Comparison of ENCODE assay signal across 9 cellular contexts in genomic region chr3:120567370-120568197, GRCh38. TPM values are rescaled to one million over a fixed set of nuclear protein-coding genes. Genes with fewer than 3 reads are reported as not detected.
DNase-seq lines count a peak whose midpoint lies in the region; ATAC-seq, FAIRE-seq and TF ChIP-seq lines count a peak whose summit lies in the region.
"Had no signal": no experiment of that assay in that cellular context is flagged by ENCODE, and none has a peak within 500 bp of the region (broad histone marks: within the 10 kb centered on the region; RNA-seq: fewer than 3 reads in every experiment).

No MANE protein-coding gene starts in this region.

- WGBS in GM12878 (ENCODE audit: insufficient coverage, insufficient replicate concordance, low lambda C conversion rate, missing lambda C conversion rate), result 49% methylated on average over 8 of the region's 8 CpGs

- H3K9me3 ChIP-seq in Caco-2 (no peaks in the 10 kb centered on the region), GM12878 (replicated peaks; ENCODE audit: control insufficient read depth, insufficient read depth, low read length) (no peaks in the 10 kb centered on the region)

- no peak overlapping the region for H3K9ac ChIP-seq in GM12878 (ENCODE audit: control insufficient read depth, insufficient read depth, low read length)

- SMC1A ChIA-PET in GM12878 (lab: Charles Lee; ENCODE audit: uncharacterized antibody, unreplicated experiment), result interaction anchor here (0.6 to 2.4 kb wide), 22 partner anchors 9 to 250 kb away, joined by 3 to 24 read pairs (median 4); partner anchors contain the start of genes GTF2E1, NDUFB4 and RABL3

- RAD21 ChIA-PET in GM12878 (lab: Charles Lee; ENCODE audit: unreplicated experiment), result interaction anchor here (0.6 to 2.8 kb wide), 17 partner anchors 9 to 231 kb away, joined by 3 to 36 read pairs (median 4); partner anchors contain the start of genes GTF2E1, NDUFB4 and RABL3

- H3K9me3 Mint-ChIP-seq in Caco-2 (ENCODE audit: unreplicated experiment), result no peaks in the 10 kb centered on the region

- CTCF ChIA-PET in Caco-2 (lab: Charles Lee), result interaction anchor here (0.6 to 1.7 kb wide), 10 partner anchors 9 to 732 kb away, joined by 3 to 23 read pairs (median 5); partner anchors contain the start of genes HGD and NDUFB4
- CTCF ChIA-PET in GM12878 (lab: Yijun Ruan, JAX), result interaction anchor here (0.7 to 15.5 kb wide), 33 partner anchors 9 to 324 kb away, joined by 3 to 376 read pairs (median 3); partner anchors contain the start of genes LRRC58 and NDUFB4

- H3K27me3 ChIP-seq in Caco-2 (replicated peaks; ENCODE audit: control insufficient read depth, insufficient read depth, low read length) (no peaks in the 10 kb centered on the region), H7 (ENCODE audit: control insufficient read depth, insufficient read depth, low read length) (no peaks in the 10 kb centered on the region), GM12878 (replicated peaks in 1 of 2; ENCODE audit: control insufficient read depth in 2 of 2, insufficient read depth in 2 of 2, low read length in 1 of 2) (no peaks in the 10 kb centered on the region)

- H2AFZ ChIP-seq in GM12878 (ENCODE audit: control insufficient read depth, low read depth, low read length), result peak overlapping the region; percentile 44; the same call in 1 of the 2 replicates

- H3K4me1 Mint-ChIP-seq in Caco-2 (ENCODE audit: low read depth, unreplicated experiment), result no peaks in the 10 kb centered on the region

- H3K4me3 ChIP-seq in Caco-2 (ENCODE audit: low read depth, low read length) (no peak overlapping the region), H7 (ENCODE audit: insufficient read depth, low read depth, low read length) (no peak overlapping the region), GM12878 (no peak overlapping the region)
- H3K4me3 ChIP-seq: skin epidermis had no signal

- intact Hi-C loops in Caco-2 (cut with micrococcal nuclease; ENCODE audit: unreplicated experiment) (no loop called here), GM12878 (cut with micrococcal nuclease; ENCODE audit: unreplicated experiment) (no loop called here)

- no peaks in the 10 kb centered on the region for H3K36me3 Mint-ChIP-seq in Caco-2 (ENCODE audit: insufficient read depth, unreplicated experiment)

- no peaks in the 10 kb centered on the region for H3K79me2 ChIP-seq in GM12878 (ENCODE audit: control insufficient read depth, insufficient read depth, low read length)

- no peak for TF ChIP-seq EP300 in GM12878 (IDR thresholded peaks at IDR 0.05; ENCODE audit: borderline replicate concordance in 1 of 2, control insufficient read depth in 1 of 2, low read depth in 2 of 2, low read length in 2 of 2)

- TF ChIP-seq POLR2A in GM12878 (IDR thresholded peaks at IDR 0.05; ENCODE audit: low read depth, low read length), result no peak

- H3K27ac ChIP-seq in GM12878 (ENCODE audit: control insufficient read depth, insufficient read depth) (no peak overlapping the region), temporal lobe (ENCODE audit: low read depth, low read length) (peak overlapping the region; percentile 77)
- H3K27ac ChIP-seq: skin epidermis had no signal

- DNase-seq in Caco-2, result peak in 1 of 2 experiments; percentile 29
- peak; percentile 49 for DNase-seq in H7
- peak; percentile 53 for DNase-seq in NCI-H69 (lab: John Stamatoyannopoulos, UW)
- DNase-seq in GM12878 (ENCODE audit: low read depth, low spot score), result no peak
- DNase-seq in kidney glomerular epithelial cell (lab: John Stamatoyannopoulos, UW), result peak; percentile 54
- DNase-seq in HPDE6-E6E7 (ENCODE audit: extremely low spot score), result no peak

- no peak for TF ChIP-seq RAD21 in GM12878 (IDR thresholded peaks at IDR 0.05; ENCODE audit: insufficient read depth, low read depth, low read length)

- BruUV-seq in Caco-2 (replicated peaks; lab: Mats Ljungman, UMichigan) (no TSS peak), GM12878 (replicated peaks; lab: Mats Ljungman, UMichigan) (no TSS peak)

- POLR2A ChIA-PET in Caco-2 (lab: Charles Lee) (no interaction called here), GM12878 (lab: Charles Lee) (interaction anchor here (0.7 kb wide), 1 partner anchor 28 kb away, joined by 4 read pairs; the partner anchor contains the start of gene NDUFB4)

- H3K4me3 Mint-ChIP-seq in Caco-2 (ENCODE audit: unreplicated experiment), result peak overlapping the region; percentile 63

- in situ Hi-C loops in GM12878 (cut with MboI), result no loop called here

- no peaks in the 10 kb centered on the region; the same call in 1 of the 2 replicates for H4K20me1 ChIP-seq in GM12878 (ENCODE audit: control insufficient read depth, insufficient read depth)

- FAIRE-seq in GM12878 (lab: Jason Lieb, UNC), result no peak

- H3K36me3 ChIP-seq in Caco-2 (ENCODE audit: control insufficient read depth, insufficient read depth, low read length), result no peaks in the 10 kb centered on the region
- no peaks in the 10 kb centered on the region for H3K36me3 ChIP-seq in H7 (replicated peaks; ENCODE audit: control insufficient read depth, insufficient read depth, low read length)
- no peaks in the 10 kb centered on the region for H3K36me3 ChIP-seq in GM12878 (ENCODE audit: control insufficient read depth in 2 of 2, insufficient read depth in 2 of 2, low read length in 1 of 2)

- no peaks in the 10 kb centered on the region for H3K27me3 Mint-ChIP-seq in Caco-2 (ENCODE audit: insufficient read depth, unreplicated experiment)

- H3K27ac Mint-ChIP-seq in Caco-2 (ENCODE audit: unreplicated experiment), result peak overlapping the region; percentile 11

- no peak overlapping the region for H3K4me2 ChIP-seq in GM12878 (ENCODE audit: control insufficient read depth, insufficient read depth)

- ATAC-seq in GM12878 (peak; percentile 89), HG02642 (IDR thresholded peaks at IDR 0.05; ENCODE audit: poor library complexity, unreplicated experiment) (no peak)

- TF ChIP-seq CTCF in Caco-2 (IDR thresholded peaks at IDR 0.05; ENCODE audit: insufficient read depth in 1 of 2, low read depth in 1 of 2, low read length in 1 of 2, severe bottlenecking in 1 of 2, unreplicated experiment in 1 of 2), result peak; percentile 27 to 36
- peak in 2 of 3 experiments; percentile 21 to 34; a peak in 3 of 6 replicates for TF ChIP-seq CTCF in GM12878 (IDR thresholded peaks at IDR 0.05 in 2 of 3, conservative IDR thresholded peaks at IDR 0.05 in 1 of 3; ENCODE audit: control insufficient read depth in 2 of 3, extremely low read depth in 1 of 3, insufficient read depth in 1 of 3, low read depth in 3 of 3, low read length in 3 of 3)

- H3K4me1 ChIP-seq in Caco-2 (no peaks in the 10 kb centered on the region), GM12878 (ENCODE audit: control insufficient read depth, insufficient read depth, low read length) (no peaks in the 10 kb centered on the region)

TF ChIP-seq in GM12878, 131 proteins besides CTCF, POLR2A, EP300 and RAD21 (continues in another document):
- TF ChIP-seq, protein P1, sequence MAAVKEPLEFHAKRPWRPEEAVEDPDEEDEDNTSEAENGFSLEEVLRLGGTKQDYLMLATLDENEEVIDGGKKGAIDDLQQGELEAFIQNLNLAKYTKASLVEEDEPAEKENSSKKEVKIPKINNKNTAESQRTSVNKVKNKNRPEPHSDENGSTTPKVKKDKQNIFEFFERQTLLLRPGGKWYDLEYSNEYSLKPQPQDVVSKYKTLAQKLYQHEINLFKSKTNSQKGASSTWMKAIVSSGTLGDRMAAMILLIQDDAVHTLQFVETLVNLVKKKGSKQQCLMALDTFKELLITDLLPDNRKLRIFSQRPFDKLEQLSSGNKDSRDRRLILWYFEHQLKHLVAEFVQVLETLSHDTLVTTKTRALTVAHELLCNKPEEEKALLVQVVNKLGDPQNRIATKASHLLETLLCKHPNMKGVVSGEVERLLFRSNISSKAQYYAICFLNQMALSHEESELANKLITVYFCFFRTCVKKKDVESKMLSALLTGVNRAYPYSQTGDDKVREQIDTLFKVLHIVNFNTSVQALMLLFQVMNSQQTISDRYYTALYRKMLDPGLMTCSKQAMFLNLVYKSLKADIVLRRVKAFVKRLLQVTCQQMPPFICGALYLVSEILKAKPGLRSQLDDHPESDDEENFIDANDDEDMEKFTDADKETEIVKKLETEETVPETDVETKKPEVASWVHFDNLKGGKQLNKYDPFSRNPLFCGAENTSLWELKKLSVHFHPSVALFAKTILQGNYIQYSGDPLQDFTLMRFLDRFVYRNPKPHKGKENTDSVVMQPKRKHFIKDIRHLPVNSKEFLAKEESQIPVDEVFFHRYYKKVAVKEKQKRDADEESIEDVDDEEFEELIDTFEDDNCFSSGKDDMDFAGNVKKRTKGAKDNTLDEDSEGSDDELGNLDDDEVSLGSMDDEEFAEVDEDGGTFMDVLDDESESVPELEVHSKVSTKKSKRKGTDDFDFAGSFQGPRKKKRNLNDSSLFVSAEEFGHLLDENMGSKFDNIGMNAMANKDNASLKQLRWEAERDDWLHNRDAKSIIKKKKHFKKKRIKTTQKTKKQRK (IDR thresholded peaks at IDR 0.05; ENCODE audit: low read depth, low read length), result no peak
- no peak for TF ChIP-seq CEBPB (IDR thresholded peaks at IDR 0.05; ENCODE audit: borderline replicate concordance in 1 of 2, low read depth in 2 of 2, low read length in 2 of 2)
- no peak for TF ChIP-seq IRF4 (IDR thresholded peaks at IDR 0.05; ENCODE audit: low read depth, low read length)
- TF ChIP-seq MTA3 (IDR thresholded peaks at IDR 0.05; ENCODE audit: borderline replicate concordance, low read length), result no peak
- no peak for TF ChIP-seq LARP7 (IDR thresholded peaks at IDR 0.05)
- TF ChIP-seq ESRRA (IDR thresholded peaks at IDR 0.05; ENCODE audit: low read length), result no peak
- TF ChIP-seq ZNF274 (IDR thresholded peaks at IDR 0.05; ENCODE audit: insufficient read depth, insufficient read length), result no peak
- TF ChIP-seq NFIC (IDR thresholded peaks at IDR 0.05; ENCODE audit: low read depth, low read length), result no peak

RNA-seq across cellular contexts. Expression of gene NDUFB4, which starts 28.6 kb away (rescaled TPM):
- total RNA-seq in Caco-2 (2022) (133 and 136 TPM in 2 replicates), GM12878 (2014; rRNA removed) (215 and 229 TPM in 2 replicates), GM12878 (2014; rRNA removed; fragmentation: Illumina TruSeq; extraction: Trizol) (412 and 416 TPM in 2 replicates), GM12878 (2021) (155 and 159 TPM in 2 replicates), temporal lobe (25.8 TPM)
- 247 and 262 TPM in 2 replicates for total RNA-seq in H7 (2014; rRNA removed; shearing (Covaris generic))
- 46.1 and 57.9 TPM in 2 replicates for total RNA-seq in GM12878 (2013; cell fraction: nucleolus; rRNA removed)
- 414 TPM for polyA plus RNA-seq in GM12878 (2011; ENCODE audit: low read depth)
- polyA plus RNA-seq in GM12878 (2011; rRNA removed) (222 and 224 TPM in 2 replicates), GM12878 (2014; fragmentation: Illumina TruSeq; extraction: Trizol) (213 and 297 TPM in 2 replicates), GM12878 (2014; fragmentation: Nextera tagmentation; extraction: Ambion mirVana) (100 to 1,000 TPM; 732 to 864 TPM), GM12878 (2014; rRNA removed) (284 and 363 TPM in 2 replicates), GM12878 (2016; fragmentation: Nextera tagmentation; extraction: Ambion mirVana) (100 to 1,000 TPM; 410 to 445 TPM)
- polyA plus RNA-seq in GM12878 (2011; cell fraction: cytosol; rRNA removed), result 343 and 368 TPM in 2 replicates
- 226 and 235 TPM in 2 replicates for polyA plus RNA-seq in GM12878 (2011; cell fraction: nucleus; rRNA removed)
- polyA plus RNA-seq in GM12878 (2012), result 174 and 262 TPM in 2 replicates
- polyA minus RNA-seq in GM12878 (2011; rRNA and poly(A)+ RNA removed), result 105 and 186 TPM in 2 replicates
- polyA minus RNA-seq in GM12878 (2011; cell fraction: cytosol; rRNA and poly(A)+ RNA removed), result 73.2 and 93.0 TPM in 2 replicates
- polyA minus RNA-seq in GM12878 (2011; cell fraction: nucleus; rRNA and poly(A)+ RNA removed), result 45.6 and 60.6 TPM in 2 replicates

Comparison
In these comparisons a context has a peak if more than half of its experiments do, and no peak if none do; other contexts are left out.
1. DNase-seq: peak in H7 (single experiment), NCI-H69 (single experiment) and kidney glomerular epithelial cell (single experiment); none in GM12878 (single experiment) and HPDE6-E6E7 (single experiment).